Comparison of ENCODE assay signal across 8 cellular contexts in genomic region chr3:4888913-4889846, GRCh38.
DNase-seq lines count a peak whose midpoint lies in the region; ATAC-seq and TF ChIP-seq lines count a peak whose summit lies in the region.

No MANE protein-coding gene starts in this region.

- H3K27me3 ChIP-seq in GM06990 (replicated peaks; ENCODE audit: control insufficient read depth, insufficient read depth, low read length) (no peaks in the 10 kb centered on the region), HL-60 (ENCODE audit: insufficient read depth, poor library complexity, severe bottlenecking) (no peaks in the 10 kb centered on the region), uterus (no peaks in the 10 kb centered on the region)

- TF ChIP-seq POLR2A in uterus (IDR thresholded peaks at IDR 0.05), result no peak

- DNase-seq in GM06990 (ENCODE audit: extremely low read depth, insufficient read length) (peak; percentile 52), HL-60 (ENCODE audit: low read depth in 1 of 2, low spot score in 1 of 2) (peak in 1 of 2 experiments; percentile 52), NCI-H2107 (lab: John Stamatoyannopoulos, UW) (no peak), LoVo (ENCODE audit: low spot score) (no peak), uterus (no peak), NCI-H1694 (lab: John Stamatoyannopoulos, UW) (no peak)
- DNase-seq in central memory CD4-positive, alpha-beta T cell, result peak; percentile 34

- peak; percentile 90 for ATAC-seq in GM21390 (IDR thresholded peaks at IDR 0.05; ENCODE audit: unreplicated experiment)

- no peaks in the 10 kb centered on the region for H3K4me1 ChIP-seq in uterus

- H3K36me3 ChIP-seq in GM06990 (ENCODE audit: control insufficient read depth, insufficient read depth, low read length) (no peaks in the 10 kb centered on the region), uterus (no peaks in the 10 kb centered on the region)

- TF ChIP-seq CTCF in GM06990 (IDR thresholded peaks at IDR 0.05; ENCODE audit: insufficient read depth, low read length, poor library complexity, severe bottlenecking) (peak; percentile 11), HL-60 (IDR thresholded peaks at IDR 0.05; ENCODE audit: insufficient read depth, low read length) (no peak), uterus (IDR thresholded peaks at IDR 0.05) (no peak)

- peak overlapping the region; percentile 27 for H3K27ac ChIP-seq in HL-60 (replicated peaks)
- no peak overlapping the region for H3K27ac ChIP-seq in uterus

- intact Hi-C loops in uterus (cut with DNase I; ENCODE audit: low total_unique reads), result no loop called here

- H3K4me3 ChIP-seq in GM06990 (replicated peaks; ENCODE audit: low read depth, low read length) (no peak overlapping the region), HL-60 (replicated peaks; ENCODE audit: insufficient read depth, low read length) (no peak overlapping the region), uterus (no peak overlapping the region)

- no peaks in the 10 kb centered on the region for H3K9me3 ChIP-seq in uterus

Comparison
In these comparisons a context has a peak if more than half of its experiments do, and no peak if none do; other contexts are left out.
1. DNase-seq: peak in GM06990 (single experiment) and central memory CD4-positive, alpha-beta T cell (single experiment); none in NCI-H2107 (single experiment), LoVo (single experiment), uterus (0 of 2) and NCI-H1694 (single experiment).